In genomic region chr3:12179441-12179840, GRCh38 we compare ENCODE assay signal across 13 cellular contexts. TPM values are rescaled to one million over a fixed set of nuclear protein-coding genes. Genes with fewer than 3 reads are reported as not detected.
"Had no signal": no experiment of that assay in that cellular context is flagged by ENCODE, and none has a peak within 500 bp of the region (broad histone marks: within the 10 kb centered on the region; RNA-seq: fewer than 3 reads in every experiment).

No MANE protein-coding gene starts in this region.

- H3K36me3 Mint-ChIP-seq: activated naive CD8-positive, alpha-beta T cell; T-cell had no signal

- H3K27me3 Mint-ChIP-seq: T-cell had no signal

- H3K9me3 Mint-ChIP-seq: T-cell had no signal

- H3K4me3 Mint-ChIP-seq: activated naive CD8-positive, alpha-beta T cell; T-cell had no signal

- ATAC-seq: gastrocnemius medialis, sciatic nerve, T-cell had no signal

- H3K27ac Mint-ChIP-seq: activated naive CD8-positive, alpha-beta T cell; T-cell had no signal

- DNase-seq: activated effector memory CD4-positive, alpha-beta T cell treated with Interleukin-2 at 50 U/mL for 16 hours; anterior cingulate cortex; gastrocnemius medialis; left ventricle myocardium superior; psoas muscle; spleen; stimulated activated CD4-positive, alpha-beta T cell treated with anti-CD3 and anti-CD28 coated beads, Interleukin-1b, Interleukin-23, amount 100 ng/mL, for 48 hours; stimulated activated naive CD4-positive, alpha-beta T cell treated with Interleukin-2 at 50 U/mL for 16 hours; T-cell; T1000; WERI-Rb-1 had no signal

- H3K4me1 Mint-ChIP-seq: T-cell had no signal

RNA-seq across cellular contexts. Expression of gene TIMP4, which starts 20.7 kb away (rescaled TPM):
- total RNA-seq: T-cell had no signal
